ENCODE assay signal across 28 cellular contexts in genomic region chr22:49497266-49497665, GRCh38.
DNase-seq lines count a peak whose midpoint lies in the region; ATAC-seq lines count a peak whose summit lies in the region.
"Had no signal": no experiment of that assay in that cellular context is flagged by ENCODE, and none has a peak within 500 bp of the region (broad histone marks: within the 10 kb centered on the region; RNA-seq: fewer than 3 reads in every experiment).

No MANE protein-coding gene starts in this region.

- DNase-seq in A172 (ENCODE audit: low spot score) (peak; percentile 26), HT1080 (ENCODE audit: low read depth) (peak; percentile 63), NCI-H748 (lab: John Stamatoyannopoulos, UW; ENCODE audit: unreplicated experiment) (peak; percentile 62), middle frontal gyrus (ENCODE audit: extremely low spot score, low spot score) (no peak), NCI-H2029 (lab: John Stamatoyannopoulos, UW) (no peak)
- DNase-seq: activated CD8-positive, alpha-beta memory T cell treated with anti-CD3 and anti-CD28 coated beads, Interleukin-2, amount 50 U/mL, for 48 hours; activated CD8-positive, alpha-beta T cell treated with anti-CD3 and anti-CD28 coated beads for 36 hours; activated naive CD4-positive, alpha-beta T cell treated with anti-CD3 and anti-CD28 coated beads, Interleukin-2, amount 10 ng/mL, durations not matched to agents 7 days and 5 days; amygdala; BE2C; brain microvascular endothelial cell; CD8-positive, alpha-beta memory T cell; DMS 273 treated with DMSO at 0.1 percent for 48 hours; dorsolateral prefrontal cortex; EL; gastrocnemius medialis; H9; naive thymus-derived CD8-positive, alpha-beta T cell; NCI-H1092; NCI-H187; NCI-H774; nucleus accumbens; SK-N-SH; stimulated activated CD4-positive, alpha-beta T cell treated with anti-CD3 and anti-CD28 coated beads, Interleukin-4, amount 100 ng/mL, for 1 hour; stomach had no signal

- no peaks in the 10 kb centered on the region for H3K9me3 Mint-ChIP-seq in activated T-helper 17 cell treated with anti-CD3 and anti-CD28 coated beads, Interleukin-2, amount 50 U/mL, for 72 hours
- H3K9me3 Mint-ChIP-seq: activated CD8-positive, alpha-beta T cell treated with anti-CD3 and anti-CD28 coated beads for 36 hours; activated naive CD4-positive, alpha-beta T cell treated with anti-CD3 and anti-CD28 coated beads, Interleukin-2, amount 10 ng/mL, durations not matched to agents 7 days and 5 days; activated T-helper 1 cell treated with anti-CD3 and anti-CD28 coated beads, Interleukin-12 subunit alpha, Interleukin-12 subunit beta, Interleukin-2, Interleukin-4 antibody, amounts not matched to agents 30 ng/mL and 10 ng/mL and 1 ng/mL, durations not matched to agents 14 hours and 24 hours and 36 hours had no signal

- H3K27me3 Mint-ChIP-seq in activated T-helper 17 cell treated with anti-CD3 and anti-CD28 coated beads, Interleukin-2, amount 50 U/mL, for 72 hours, result no peaks in the 10 kb centered on the region
- H3K27me3 Mint-ChIP-seq: activated CD8-positive, alpha-beta T cell treated with anti-CD3 and anti-CD28 coated beads for 36 hours; activated naive CD4-positive, alpha-beta T cell treated with anti-CD3 and anti-CD28 coated beads, Interleukin-2, amount 10 ng/mL, durations not matched to agents 7 days and 5 days; CD8-positive, alpha-beta memory T cell had no signal

- H3K4me3 Mint-ChIP-seq in activated T-helper 17 cell treated with anti-CD3 and anti-CD28 coated beads, Interleukin-2, amount 50 U/mL, for 72 hours, result no peak overlapping the region
- H3K4me3 Mint-ChIP-seq: activated CD8-positive, alpha-beta T cell treated with anti-CD3 and anti-CD28 coated beads for 36 hours; activated naive CD4-positive, alpha-beta T cell treated with anti-CD3 and anti-CD28 coated beads, Interleukin-2, amount 10 ng/mL, durations not matched to agents 7 days and 5 days; activated T-helper 1 cell treated with anti-CD3 and anti-CD28 coated beads, Interleukin-12 subunit alpha, Interleukin-12 subunit beta, Interleukin-2, Interleukin-4 antibody, amounts not matched to agents 30 ng/mL and 10 ng/mL and 1 ng/mL, durations not matched to agents 14 hours and 24 hours and 36 hours; CD8-positive, alpha-beta memory T cell; H9; naive thymus-derived CD8-positive, alpha-beta T cell had no signal

- ATAC-seq in activated T-helper 17 cell treated with anti-CD3 and anti-CD28 coated beads, Interleukin-2, amount 50 U/mL, for 72 hours (replicated peaks), result peak; percentile 50
- no peak for ATAC-seq in GM19324 (IDR thresholded peaks at IDR 0.05; ENCODE audit: low FRiP score, unreplicated experiment)
- ATAC-seq: activated CD8-positive, alpha-beta T cell treated with anti-CD3 and anti-CD28 coated beads for 36 hours; gastrocnemius medialis; naive thymus-derived CD8-positive, alpha-beta T cell had no signal

- H3K36me3 Mint-ChIP-seq in activated T-helper 17 cell treated with anti-CD3 and anti-CD28 coated beads, Interleukin-2, amount 50 U/mL, for 72 hours (ENCODE audit: low read depth), result no peaks in the 10 kb centered on the region
- H3K36me3 Mint-ChIP-seq: activated naive CD4-positive, alpha-beta T cell treated with anti-CD3 and anti-CD28 coated beads, Interleukin-2, amount 10 ng/mL, durations not matched to agents 7 days and 5 days had no signal

- H3K27ac Mint-ChIP-seq in activated T-helper 17 cell treated with anti-CD3 and anti-CD28 coated beads, Interleukin-2, amount 50 U/mL, for 72 hours, result no peak overlapping the region
- H3K27ac Mint-ChIP-seq: activated CD8-positive, alpha-beta T cell treated with anti-CD3 and anti-CD28 coated beads for 36 hours; activated naive CD4-positive, alpha-beta T cell treated with anti-CD3 and anti-CD28 coated beads, Interleukin-2, amount 10 ng/mL, durations not matched to agents 7 days and 5 days; activated T-helper 1 cell treated with anti-CD3 and anti-CD28 coated beads, Interleukin-12 subunit alpha, Interleukin-12 subunit beta, Interleukin-2, Interleukin-4 antibody, amounts not matched to agents 30 ng/mL and 10 ng/mL and 1 ng/mL, durations not matched to agents 14 hours and 24 hours and 36 hours; CD8-positive, alpha-beta memory T cell; H9; naive thymus-derived CD8-positive, alpha-beta T cell had no signal

- H3K4me1 Mint-ChIP-seq in activated T-helper 17 cell treated with anti-CD3 and anti-CD28 coated beads, Interleukin-2, amount 50 U/mL, for 72 hours, result peaks cover 2% of the 10 kb centered on the region
- H3K4me1 Mint-ChIP-seq: activated naive CD4-positive, alpha-beta T cell treated with anti-CD3 and anti-CD28 coated beads, Interleukin-2, amount 10 ng/mL, durations not matched to agents 7 days and 5 days; CD8-positive, alpha-beta memory T cell had no signal

Comparison
In these comparisons a context has a peak if more than half of its experiments do, and no peak if none do; other contexts are left out.
1. DNase-seq: peak in A172 (single experiment), HT1080 (single experiment) and NCI-H748 (single experiment); none in middle frontal gyrus (single experiment) and NCI-H2029 (single experiment).